ENCODE assay signal across 8 cellular contexts in the genomic region with DNA sequence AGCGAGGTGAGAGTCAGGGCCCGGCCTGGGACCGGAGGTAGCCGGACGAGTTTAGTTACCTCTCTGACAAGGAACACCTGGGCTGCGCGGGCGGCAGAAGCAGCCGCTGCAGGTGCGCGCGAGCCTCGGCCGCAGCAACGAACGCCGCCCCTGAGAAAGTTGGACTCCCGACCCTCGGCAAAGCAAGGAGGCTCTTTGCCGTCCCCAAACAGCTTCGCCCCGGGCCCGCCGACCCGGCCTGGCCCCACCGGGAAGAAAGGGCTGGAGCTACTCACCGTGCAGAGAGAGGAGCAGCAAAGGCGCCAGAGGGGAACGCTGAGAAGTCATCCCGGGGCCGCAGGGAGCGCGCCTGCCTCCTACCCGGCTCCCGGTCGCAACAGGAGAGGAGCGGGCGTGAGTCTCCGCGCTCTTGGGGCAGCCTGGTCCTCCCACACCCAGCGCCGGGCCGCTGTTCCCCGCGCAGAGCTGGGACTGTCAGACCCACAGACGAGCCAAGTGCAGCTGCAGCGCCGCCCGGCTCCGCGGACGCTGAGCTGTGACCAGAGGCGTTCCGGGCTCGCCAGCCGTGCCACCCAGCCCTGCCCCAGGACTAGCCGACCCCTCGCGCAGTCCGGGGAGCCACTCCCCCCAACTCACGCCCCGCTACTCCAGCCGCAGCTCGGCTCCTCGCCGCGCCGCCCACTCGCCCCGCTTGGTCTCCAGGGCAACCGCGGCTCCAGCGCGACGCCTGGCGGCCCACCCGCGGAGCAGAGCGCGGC. TPM values are rescaled to one million over a fixed set of nuclear protein-coding genes. Genes with fewer than 3 reads are reported as not detected.
A peak's percentile ranks its signal among the peaks of the same experiment; 100 is the strongest.
DNase-seq lines count a peak whose midpoint lies in the region; ATAC-seq and TF ChIP-seq lines count a peak whose summit lies in the region.

A gene with protein sequence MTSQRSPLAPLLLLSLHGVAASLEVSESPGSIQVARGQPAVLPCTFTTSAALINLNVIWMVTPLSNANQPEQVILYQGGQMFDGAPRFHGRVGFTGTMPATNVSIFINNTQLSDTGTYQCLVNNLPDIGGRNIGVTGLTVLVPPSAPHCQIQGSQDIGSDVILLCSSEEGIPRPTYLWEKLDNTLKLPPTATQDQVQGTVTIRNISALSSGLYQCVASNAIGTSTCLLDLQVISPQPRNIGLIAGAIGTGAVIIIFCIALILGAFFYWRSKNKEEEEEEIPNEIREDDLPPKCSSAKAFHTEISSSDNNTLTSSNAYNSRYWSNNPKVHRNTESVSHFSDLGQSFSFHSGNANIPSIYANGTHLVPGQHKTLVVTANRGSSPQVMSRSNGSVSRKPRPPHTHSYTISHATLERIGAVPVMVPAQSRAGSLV (minus strand): TSS at position 591 of the 758 bp plus-strand sequence. CDS start 264 bp downstream, at position 327.

- H3K4me1 ChIP-seq in esophagus (ENCODE audit: control insufficient read depth in 2 of 2, insufficient read depth in 2 of 2, low read length in 1 of 2), result peaks cover 0 to 3% of the 10 kb centered on the region in 2 donors

- H3K27ac ChIP-seq in esophagus (ENCODE audit: low read depth in 2 of 2, low read length in 1 of 2), result peak within 1 kb of the TSS; percentile 4 to 38

- H3K9me3 ChIP-seq in esophagus (ENCODE audit: control insufficient read depth in 2 of 2, insufficient read depth in 1 of 2, low read depth in 1 of 2, low read length in 1 of 2), result no peaks in the 10 kb centered on the region

- H3K4me3 ChIP-seq in BJ (ENCODE audit: low read depth, low read length), result peak within 1 kb of the TSS; percentile 51
- peak within 1 kb of the TSS; percentile 82 to 91 for H3K4me3 ChIP-seq in esophagus (ENCODE audit: low read depth in 1 of 2, low read length in 2 of 2)

- DNase-seq in BJ (ENCODE audit: low read depth), result no peak
- DNase-seq in NCI-H774 (lab: John Stamatoyannopoulos, UW), result peak; percentile 40
- DNase-seq in activated T-cell treated with anti-CD3 and anti-CD28 coated beads for 4 hours, result peak; percentile 61
- peak; percentile 47 for DNase-seq in myocyte (ENCODE audit: low read depth)
- peak; percentile 29 to 66 for DNase-seq in stimulated activated CD8-positive, alpha-beta memory T cell treated with anti-CD3 and anti-CD28 coated beads, Interleukin-7, amount 100 ng/mL, for 4 hours (ENCODE audit: low read depth in 2 of 2)

- H3K36me3 ChIP-seq in BJ (ENCODE audit: control insufficient read depth, insufficient read depth, low read length) (no peaks in the 10 kb centered on the region), esophagus (ENCODE audit: control insufficient read depth in 2 of 2, insufficient read depth in 2 of 2, low read length in 1 of 2) (no peaks in the 10 kb centered on the region)

- CTCF ChIA-PET in BJ (lab: Yijun Ruan, JAX), result interaction anchor here (0.7 to 3.2 kb wide), 10 partner anchors 10 to 155 kb away, joined by 3 to 35 read pairs (median 4); no protein-coding TSS in a partner anchor

- POLR2A ChIA-PET in BJ (lab: Charles Lee), result interaction anchor here (0.5 kb wide), 1 partner anchor 69 kb away, joined by 3 read pairs; no protein-coding TSS in a partner anchor

- TF ChIP-seq CTCF in BJ (IDR thresholded peaks at IDR 0.05; ENCODE audit: insufficient read depth, low read depth, low read length), result no peak

- WGBS in esophagus, 2 donors, result 1% methylated on average over 77 to 80 of the region's 80 CpGs

- H3K27me3 ChIP-seq in BJ (ENCODE audit: control insufficient read depth, insufficient read depth, low read length), result peaks cover 13% of the 10 kb centered on the region
- peaks cover 0 to 4% of the 10 kb centered on the region in 2 donors for H3K27me3 ChIP-seq in esophagus (ENCODE audit: control insufficient read depth in 1 of 2, insufficient read depth in 2 of 2, low read length in 2 of 2)

- ATAC-seq in GM19043 (IDR thresholded peaks at IDR 0.05; ENCODE audit: low read depth, unreplicated experiment) (peak; percentile 89), HG03354 (IDR thresholded peaks at IDR 0.05; ENCODE audit: poor library complexity, severe bottlenecking, unreplicated experiment) (peak; percentile 97)

RNA-seq across cellular contexts. Expression of the gene that starts here (rescaled TPM):
- polyA plus RNA-seq in BJ (2011; rRNA removed), result 0.05 and 0.20 TPM in 2 replicates
- 0.38 TPM in 1 of 2 replicates, not detected in the other for polyA minus RNA-seq in BJ (2011; rRNA and poly(A)+ RNA removed)
- under 1 TPM; 0.67 to 0.95 TPM for polyA plus RNA-seq in esophagus
- 0.10 and 0.27 TPM in 2 replicates for total RNA-seq in myocyte
- polyA plus RNA-seq in myocyte (2012), result 0.04 TPM

Comparison
In these comparisons a context has a peak if more than half of its experiments do, and no peak if none do; other contexts are left out.
1. Peak in DNase-seq in myocyte; RNA of the gene not detected or under 1 TPM.